In the genomic region with DNA sequence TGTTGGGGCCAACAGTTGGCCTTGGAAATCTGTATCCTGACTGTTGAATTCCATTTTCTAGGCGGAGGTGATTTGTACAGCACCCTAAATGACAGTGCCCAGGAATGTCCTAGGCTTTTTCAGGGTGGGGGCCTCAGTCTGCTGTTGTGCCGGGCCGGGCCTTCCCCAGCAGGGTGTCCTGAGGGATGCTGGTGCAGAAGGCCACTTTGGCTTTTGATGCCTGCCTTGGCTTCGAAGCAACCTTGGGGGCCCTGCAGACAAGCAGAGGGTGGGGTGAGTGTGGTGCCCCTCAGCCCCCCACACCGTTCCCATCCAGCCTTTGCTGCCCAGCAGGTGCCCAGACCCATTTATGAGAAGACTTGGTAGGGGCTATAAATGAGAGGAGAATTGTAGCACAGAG, we compare ENCODE assay signal across 23 cellular contexts.
"Had no signal": no experiment of that assay in that cellular context is flagged by ENCODE, and none has a peak within 500 bp of the region (broad histone marks: within the 10 kb centered on the region; RNA-seq: fewer than 3 reads in every experiment).

No MANE protein-coding gene starts in this region.

- H3K4me1 ChIP-seq: foreskin keratinocyte, prostate gland had no signal

- H3K27me3 ChIP-seq: adrenal gland, cardiac muscle cell, foreskin keratinocyte, neural progenitor cell, right lobe of liver had no signal

- H3K4me3 Mint-ChIP-seq: activated CD4-positive, alpha-beta T cell treated with anti-CD3 and anti-CD28 coated beads, Interleukin-2, amount 10 ng/mL, durations not matched to agents 7 days and 5 days; activated CD8-positive, alpha-beta T cell treated with anti-CD3 and anti-CD28 coated beads, Interleukin-2, amount 10 ng/mL, durations not matched to agents 7 days and 5 days; memory B cell; naive thymus-derived CD4-positive, alpha-beta T cell; neural progenitor cell; stimulated activated naive CD8-positive, alpha-beta T cell treated with anti-CD3 and anti-CD28 coated beads, Interleukin-15, amount 100 ng/mL, for 72 hours had no signal

- H3K4me3 ChIP-seq: adrenal gland, cardiac muscle cell, neural progenitor cell, prostate gland, right lobe of liver, smooth muscle cell had no signal

- H3K36me3 Mint-ChIP-seq: activated naive CD4-positive, alpha-beta T cell treated with anti-CD3 and anti-CD28 coated beads, Interleukin-2, amount 50 U/mL, for 72 hours; memory B cell; naive thymus-derived CD4-positive, alpha-beta T cell had no signal

- H3K27ac Mint-ChIP-seq: activated CD4-positive, alpha-beta T cell treated with anti-CD3 and anti-CD28 coated beads, Interleukin-2, amount 10 ng/mL, durations not matched to agents 7 days and 5 days; activated CD8-positive, alpha-beta T cell treated with anti-CD3 and anti-CD28 coated beads, Interleukin-2, amount 10 ng/mL, durations not matched to agents 7 days and 5 days; memory B cell; naive thymus-derived CD4-positive, alpha-beta T cell; neural progenitor cell had no signal

- H3K36me3 ChIP-seq: cardiac muscle cell, neural progenitor cell, prostate gland had no signal

- ATAC-seq: activated CD4-positive, CD25-positive, alpha-beta regulatory T cell treated with anti-CD3 and anti-CD28 coated beads, Interleukin-2, amount 50 U/mL, for 24 hours; activated CD8-positive, alpha-beta T cell treated with anti-CD3 and anti-CD28 coated beads, Interleukin-2, amount 10 ng/mL, durations not matched to agents 7 days and 5 days; activated naive CD4-positive, alpha-beta T cell treated with anti-CD3 and anti-CD28 coated beads, Interleukin-2, amount 50 U/mL, for 72 hours; foreskin keratinocyte; naive thymus-derived CD4-positive, alpha-beta T cell; SK-N-SH treated with all-trans-retinoic acid at 6 μM for 48 hours had no signal

- H3K9me3 Mint-ChIP-seq: activated CD4-positive, alpha-beta T cell treated with anti-CD3 and anti-CD28 coated beads, Interleukin-2, amount 10 ng/mL, durations not matched to agents 7 days and 5 days; activated naive CD4-positive, alpha-beta T cell treated with anti-CD3 and anti-CD28 coated beads, Interleukin-2, amount 50 U/mL, for 72 hours; memory B cell; neural progenitor cell; stimulated activated naive CD8-positive, alpha-beta T cell treated with anti-CD3 and anti-CD28 coated beads, Interleukin-15, amount 100 ng/mL, for 72 hours had no signal

- H3K27ac ChIP-seq: adrenal gland, cardiac muscle cell, epithelial cell of prostate, foreskin keratinocyte, neural progenitor cell, right lobe of liver had no signal

- H3K27me3 Mint-ChIP-seq: activated CD4-positive, alpha-beta T cell treated with anti-CD3 and anti-CD28 coated beads, Interleukin-2, amount 10 ng/mL, durations not matched to agents 7 days and 5 days; naive thymus-derived CD4-positive, alpha-beta T cell; stimulated activated naive CD8-positive, alpha-beta T cell treated with anti-CD3 and anti-CD28 coated beads, Interleukin-15, amount 100 ng/mL, for 72 hours had no signal

- H3K9me3 ChIP-seq: adrenal gland, prostate gland, right lobe of liver had no signal

- DNase-seq: activated CD4-positive, alpha-beta T cell treated with anti-CD3 and anti-CD28 coated beads, Interleukin-2, amount 10 ng/mL, durations not matched to agents 7 days and 5 days; activated CD8-positive, alpha-beta T cell treated with anti-CD3 and anti-CD28 coated beads, Interleukin-2, amount 10 ng/mL, durations not matched to agents 7 days and 5 days; activated gamma-delta T cell; foreskin keratinocyte; hypothalamus; kidney; left ventricle myocardium superior; naive thymus-derived CD4-positive, alpha-beta T cell; stimulated activated CD4-positive, alpha-beta T cell treated with anti-CD3 and anti-CD28 coated beads, Interleukin-4, amount 100 ng/mL, for 1 hour; stimulated activated naive CD8-positive, alpha-beta T cell treated with anti-CD3 and anti-CD28 coated beads, Interleukin-15, amount 100 ng/mL, for 72 hours; T-helper 1 cell; T1000 had no signal

- H3K4me1 Mint-ChIP-seq: activated CD4-positive, alpha-beta T cell treated with anti-CD3 and anti-CD28 coated beads, Interleukin-2, amount 10 ng/mL, durations not matched to agents 7 days and 5 days; memory B cell; naive thymus-derived CD4-positive, alpha-beta T cell; stimulated activated naive CD8-positive, alpha-beta T cell treated with anti-CD3 and anti-CD28 coated beads, Interleukin-15, amount 100 ng/mL, for 72 hours had no signal
